Comparison of ENCODE assay signal across 18 cellular contexts in the genomic region with DNA sequence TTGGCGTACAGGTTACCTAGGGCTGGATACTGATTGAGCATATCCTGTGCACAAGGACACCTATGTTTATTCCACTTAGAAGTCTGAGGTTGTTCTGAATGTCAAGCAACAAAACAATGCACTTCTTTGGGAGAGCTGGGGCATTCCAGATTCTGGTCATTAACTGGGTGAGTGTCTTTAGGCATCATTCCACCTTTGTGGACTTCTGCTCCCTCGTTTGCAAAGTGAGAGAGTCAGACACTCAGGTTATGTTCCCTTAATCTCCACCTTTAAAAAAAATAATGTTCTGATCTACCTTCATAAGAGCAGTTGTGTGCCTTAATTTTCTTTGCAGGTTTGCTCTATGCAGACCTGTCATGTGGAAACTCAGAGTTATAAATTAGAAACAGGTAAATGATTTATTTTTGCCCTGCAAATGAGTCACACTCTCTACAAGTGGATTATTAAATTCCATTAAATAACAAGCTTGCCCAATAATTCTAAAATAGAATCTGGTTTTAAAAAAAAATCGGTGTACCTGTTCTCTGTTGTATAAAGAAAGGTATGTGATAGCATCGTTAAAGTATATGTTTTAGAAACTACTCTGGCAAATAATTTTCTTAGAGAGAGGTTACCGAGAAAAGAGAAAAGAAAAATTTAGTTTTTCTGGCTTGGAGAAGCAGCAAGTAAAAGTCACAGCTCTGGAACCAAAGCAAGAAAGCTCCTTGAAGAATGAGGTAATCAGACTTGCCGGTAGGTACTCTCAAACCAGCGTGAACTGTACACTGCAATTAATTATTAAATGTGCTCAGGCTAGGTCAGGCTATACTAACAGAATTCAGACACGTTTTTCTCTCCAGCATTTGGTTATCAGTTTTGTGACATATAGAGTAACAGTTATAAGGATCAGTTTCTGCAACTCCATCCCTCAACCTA.
DNase-seq lines count a peak whose midpoint lies in the region; ATAC-seq and TF ChIP-seq lines count a peak whose summit lies in the region.
"Had no signal": no experiment of that assay in that cellular context is flagged by ENCODE, and none has a peak within 500 bp of the region (broad histone marks: within the 10 kb centered on the region; RNA-seq: fewer than 3 reads in every experiment).

No MANE protein-coding gene starts in this region.

- no peaks in the 10 kb centered on the region for H3K27me3 ChIP-seq in endocrine pancreas (ENCODE audit: control insufficient read depth, insufficient read depth, low read length)
- H3K27me3 ChIP-seq in muscle layer of duodenum (ENCODE audit: low read depth, low read length): no peaks in the 10 kb centered on the region
- H3K27me3 ChIP-seq in colonic mucosa: no peaks in the 10 kb centered on the region

- H3K36me3 ChIP-seq in endocrine pancreas (ENCODE audit: control insufficient read depth, insufficient read depth, low read length) (no peaks in the 10 kb centered on the region), muscle layer of duodenum (ENCODE audit: control insufficient read depth in 1 of 2, insufficient read depth in 2 of 2, low read length in 2 of 2) (no peaks in the 10 kb centered on the region), colonic mucosa (no peaks in the 10 kb centered on the region)

- no peak for DNase-seq in activated CD4-positive, alpha-beta T cell treated with anti-CD3 and anti-CD28 coated beads, Interleukin-2, amount 50 U/mL, for 48 hours
- DNase-seq in NCI-H1105 (lab: John Stamatoyannopoulos, UW): no peak
- no peak for DNase-seq in colonic mucosa
- DNase-seq in T1000 (lab: John Stamatoyannopoulos, UW): no peak
- DNase-seq: activated CD4-positive, alpha-beta T cell treated with anti-CD3 and anti-CD28 coated beads for 1 hour; activated naive CD8-positive, alpha-beta T cell treated with anti-CD3 and anti-CD28 coated beads for 36 hours; dermis blood vessel endothelial cell; DND-41; GM23248; Karpas-422; mucosa of descending colon; NCI-H774; RPMI8226; T-helper 1 cell had no signal

- ATAC-seq in GM18498 (IDR thresholded peaks at IDR 0.05; ENCODE audit: unreplicated experiment) (peak; percentile 47), HG02981 (IDR thresholded peaks at IDR 0.05; ENCODE audit: unreplicated experiment) (peak; percentile 64)
- ATAC-seq: mucosa of descending colon had no signal

- H3K4me1 ChIP-seq in endocrine pancreas (ENCODE audit: control insufficient read depth, insufficient read depth, low read length): peaks cover 32% of the 10 kb centered on the region
- peaks cover 0 to 32% of the 10 kb centered on the region in 2 donors for H3K4me1 ChIP-seq in muscle layer of duodenum (ENCODE audit: control insufficient read depth in 1 of 2, insufficient read depth in 2 of 2, low read length in 2 of 2)
- no peaks in the 10 kb centered on the region for H3K4me1 ChIP-seq in colonic mucosa

- H3K27ac ChIP-seq in muscle layer of duodenum (ENCODE audit: low read length): peak overlapping the region; percentile 4
- H3K27ac ChIP-seq in colonic mucosa: no peak overlapping the region
- H3K27ac ChIP-seq: GM23248 had no signal

- H3K9ac ChIP-seq in endocrine pancreas (ENCODE audit: control insufficient read depth, insufficient read depth, low read length) (no peak overlapping the region), colonic mucosa (ENCODE audit: low read depth in 2 of 2, low read length in 2 of 2) (no peak overlapping the region)
- H3K9ac ChIP-seq: GM23248 had no signal

- TF ChIP-seq CTCF in colonic mucosa (IDR thresholded peaks at IDR 0.05): no peak

- H3K4me3 ChIP-seq in endocrine pancreas (ENCODE audit: control insufficient read depth, insufficient read depth, low read length) (peak overlapping the region; percentile 44), muscle layer of duodenum (ENCODE audit: low read depth in 1 of 2, low read length in 2 of 2) (no peak overlapping the region), colonic mucosa (no peak overlapping the region)
- H3K4me3 ChIP-seq: GM23248, mucosa of descending colon had no signal

- intact Hi-C loops in colonic mucosa (cut with DNase I): no loop called here

- no peaks in the 10 kb centered on the region for H3K9me3 ChIP-seq in endocrine pancreas (ENCODE audit: control insufficient read depth, low read length)
- H3K9me3 ChIP-seq in muscle layer of duodenum (ENCODE audit: control insufficient read depth in 1 of 2, low read length in 2 of 2): no peaks in the 10 kb centered on the region
- no peaks in the 10 kb centered on the region for H3K9me3 ChIP-seq in colonic mucosa
- H3K9me3 ChIP-seq: mucosa of descending colon had no signal
